1 cellular context compared by ENCODE assay signal in the genomic region with DNA sequence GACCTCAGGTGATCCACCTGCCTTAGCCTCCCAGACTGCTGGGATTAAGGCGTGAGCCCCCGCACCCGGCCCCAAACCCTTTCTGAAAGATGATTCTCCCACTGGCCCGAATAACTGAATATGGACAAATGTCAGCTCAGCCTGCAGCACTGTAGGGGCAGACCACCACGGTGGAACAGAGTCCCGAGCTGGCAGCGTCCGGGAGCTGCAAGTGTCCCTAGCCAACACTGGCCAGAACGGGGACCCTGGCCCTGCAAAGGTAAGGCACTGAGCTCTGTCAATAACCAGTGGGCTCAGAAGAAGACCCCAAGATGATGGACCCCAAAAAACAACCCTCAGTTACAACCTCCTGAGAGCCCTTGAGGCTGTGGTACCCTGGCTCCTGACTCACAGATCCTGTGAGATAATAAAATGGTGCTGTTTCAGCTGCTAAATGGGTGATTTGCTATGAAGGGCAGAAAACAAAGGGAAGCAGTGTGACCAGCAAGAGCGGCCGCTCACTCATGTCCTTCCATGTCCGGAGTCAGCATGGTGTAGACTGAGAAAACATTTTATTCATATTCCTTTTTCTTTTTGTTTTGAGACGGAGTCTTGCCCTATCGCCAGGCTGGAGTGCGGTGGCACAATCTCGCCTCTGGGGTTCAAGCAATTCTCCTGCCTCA.
TF ChIP-seq lines count a peak whose summit lies in the region.

No MANE protein-coding gene starts in this region.

TF ChIP-seq in H1, 55 proteins besides CTCF, POLR2A, EP300 and RAD21:
- TF ChIP-seq KDM4A (IDR thresholded peaks at IDR 0.05; ENCODE audit: low read depth, low read length, severe bottlenecking) = no peak
- TF ChIP-seq YY1 (IDR thresholded peaks at IDR 0.05; ENCODE audit: low read depth, low read length) = no peak
- TF ChIP-seq CHD1 (IDR thresholded peaks at IDR 0.05; ENCODE audit: low read depth, low read length) = no peak
- no peak; the same call in 1 of the 2 replicates for TF ChIP-seq POLR2AphosphoS5 (IDR thresholded peaks at IDR 0.05; ENCODE audit: low read depth, low read length)
- TF ChIP-seq TEAD4 (IDR thresholded peaks at IDR 0.05; ENCODE audit: low read depth, low read length) = no peak
- no peak for TF ChIP-seq CREB1 (IDR thresholded peaks at IDR 0.05)
- no peak for TF ChIP-seq SP4 (IDR thresholded peaks at IDR 0.05; ENCODE audit: low read length)
- TF ChIP-seq NANOG (IDR thresholded peaks at IDR 0.05; ENCODE audit: insufficient read depth, low read depth, low read length, poor library complexity, severe bottlenecking) = no peak
- no peak for TF ChIP-seq HDAC2 (IDR thresholded peaks at IDR 0.05; ENCODE audit: borderline replicate concordance in 1 of 2, low read depth in 2 of 2, low read length in 2 of 2)
- TF ChIP-seq SRF (IDR thresholded peaks at IDR 0.05; ENCODE audit: low read depth, low read length) = no peak
- TF ChIP-seq CBX5 (IDR thresholded peaks at IDR 0.05; ENCODE audit: low read depth, low read length) = no peak
- no peak for TF ChIP-seq HDAC6 (IDR thresholded peaks at IDR 0.05; ENCODE audit: low read depth, low read length)
- TF ChIP-seq RNF2 (IDR thresholded peaks at IDR 0.05; ENCODE audit: borderline replicate concordance, low read depth, low read length, missing control alignments, poor library complexity, severe bottlenecking) = no peak
- no peak for TF ChIP-seq FOSL1 (IDR thresholded peaks at IDR 0.05; ENCODE audit: insufficient read depth, low read depth, low read length)
- no peak for TF ChIP-seq SAP30 (IDR thresholded peaks at IDR 0.05; ENCODE audit: insufficient read depth, insufficient replicate concordance, low read length)
- no peak for TF ChIP-seq TBP (IDR thresholded peaks at IDR 0.05; ENCODE audit: low read depth, low read length)
- no peak for TF ChIP-seq TCF12 (IDR thresholded peaks at IDR 0.05; ENCODE audit: low read depth, low read length)
- no peak for TF ChIP-seq JUND (IDR thresholded peaks at IDR 0.05; ENCODE audit: low read length)
- no peak for TF ChIP-seq CHD2 (IDR thresholded peaks at IDR 0.05; ENCODE audit: low read length)
TF ChIP-seq in H1: peak in this region for 0.
